In the genomic region with DNA sequence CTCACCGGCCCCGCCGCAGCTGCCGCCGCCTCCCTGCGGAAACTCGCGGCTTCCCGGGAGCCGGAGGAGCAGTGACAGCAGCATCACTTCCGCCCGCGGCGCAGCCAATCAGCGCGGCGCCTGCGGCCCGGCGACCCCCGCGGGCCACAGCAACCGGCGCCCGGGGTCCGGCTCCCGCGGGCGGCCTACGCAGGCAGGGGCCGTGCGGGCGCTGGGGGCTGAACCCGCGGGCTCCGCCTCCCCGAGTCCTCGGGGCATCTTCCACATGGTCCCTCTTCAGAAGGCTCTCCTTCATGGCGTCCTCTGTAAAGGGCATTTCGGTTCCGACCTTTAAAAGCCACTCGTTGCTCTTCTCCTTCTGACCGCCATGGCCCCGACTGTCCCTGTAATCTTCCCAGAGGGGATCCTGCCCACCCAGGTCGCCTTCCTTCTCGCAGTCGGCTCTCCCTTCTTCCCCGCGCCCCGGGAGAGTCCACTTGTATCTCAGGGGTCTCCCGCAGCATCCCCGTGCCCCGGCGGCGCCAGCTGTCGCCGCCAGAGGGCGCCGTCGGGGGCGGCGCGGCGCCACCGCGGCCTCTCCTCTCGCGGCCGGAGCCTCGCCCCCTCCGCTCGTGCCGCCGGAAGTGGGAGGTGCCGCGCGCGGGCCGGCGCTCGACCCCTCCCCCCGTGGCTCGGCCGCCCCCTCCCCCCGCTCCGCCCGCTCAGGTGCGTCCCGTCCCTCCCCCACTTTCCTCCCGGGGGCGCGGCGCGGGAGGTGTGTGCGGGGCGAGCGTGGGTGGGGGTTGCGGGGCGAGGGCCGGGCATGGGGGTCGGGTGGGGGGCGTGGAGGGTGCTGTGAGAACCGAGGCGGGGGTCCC, we compare ENCODE assay signal across 8 cellular contexts. TPM values are rescaled to one million over a fixed set of nuclear protein-coding genes. Genes with fewer than 3 reads are reported as not detected.
DNase-seq lines count a peak whose midpoint lies in the region; ATAC-seq and TF ChIP-seq lines count a peak whose summit lies in the region.

A gene with protein sequence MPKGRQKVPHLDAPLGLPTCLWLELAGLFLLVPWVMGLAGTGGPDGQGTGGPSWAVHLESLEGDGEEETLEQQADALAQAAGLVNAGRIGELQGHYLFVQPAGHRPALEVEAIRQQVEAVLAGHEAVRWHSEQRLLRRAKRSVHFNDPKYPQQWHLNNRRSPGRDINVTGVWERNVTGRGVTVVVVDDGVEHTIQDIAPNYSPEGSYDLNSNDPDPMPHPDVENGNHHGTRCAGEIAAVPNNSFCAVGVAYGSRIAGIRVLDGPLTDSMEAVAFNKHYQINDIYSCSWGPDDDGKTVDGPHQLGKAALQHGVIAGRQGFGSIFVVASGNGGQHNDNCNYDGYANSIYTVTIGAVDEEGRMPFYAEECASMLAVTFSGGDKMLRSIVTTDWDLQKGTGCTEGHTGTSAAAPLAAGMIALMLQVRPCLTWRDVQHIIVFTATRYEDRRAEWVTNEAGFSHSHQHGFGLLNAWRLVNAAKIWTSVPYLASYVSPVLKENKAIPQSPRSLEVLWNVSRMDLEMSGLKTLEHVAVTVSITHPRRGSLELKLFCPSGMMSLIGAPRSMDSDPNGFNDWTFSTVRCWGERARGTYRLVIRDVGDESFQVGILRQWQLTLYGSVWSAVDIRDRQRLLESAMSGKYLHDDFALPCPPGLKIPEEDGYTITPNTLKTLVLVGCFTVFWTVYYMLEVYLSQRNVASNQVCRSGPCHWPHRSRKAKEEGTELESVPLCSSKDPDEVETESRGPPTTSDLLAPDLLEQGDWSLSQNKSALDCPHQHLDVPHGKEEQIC (minus strand): TSS at position 52 of the 857 bp plus-strand sequence. CDS start 2,229 bp downstream, outside the sequence.
A gene (plus strand): TSS at position 650 of the 857 bp plus-strand sequence. CDS start 1,602 bp downstream, outside the sequence.

- peaks cover 49% of the 10 kb centered on the region for H3K36me3 Mint-ChIP-seq in activated T-helper 17 cell treated with anti-CD3 and anti-CD28 coated beads, Interleukin-2, amount 50 U/mL, for 72 hours (ENCODE audit: low read depth)
- H3K36me3 Mint-ChIP-seq in natural killer cell = no peaks in the 10 kb centered on the region

- H3K4me3 Mint-ChIP-seq in activated T-helper 17 cell treated with anti-CD3 and anti-CD28 coated beads, Interleukin-2, amount 50 U/mL, for 72 hours = peak within 1 kb of the TSS; percentile 89
- H3K4me3 Mint-ChIP-seq in natural killer cell = peak within 1 kb of the TSS; percentile 96

- H3K4me3 ChIP-seq in fibroblast of mammary gland (ENCODE audit: control insufficient read depth, low read depth, low read length) = peak within 1 kb of the TSS; percentile 94

- H3K27ac Mint-ChIP-seq in activated T-helper 17 cell treated with anti-CD3 and anti-CD28 coated beads, Interleukin-2, amount 50 U/mL, for 72 hours = peak within 1 kb of the TSS; percentile 98
- H3K27ac Mint-ChIP-seq in natural killer cell = peak within 1 kb of the TSS; percentile 93 to 99

- TF ChIP-seq CTCF in fibroblast of mammary gland (conservative IDR thresholded peaks at IDR 0.05; ENCODE audit: control insufficient read depth, insufficient read depth, low read depth, low read length) = peak; percentile 36
- peak; percentile 94 for TF ChIP-seq CTCF in natural killer cell (IDR thresholded peaks at IDR 0.05)

- DNase-seq in DMS 273 (lab: John Stamatoyannopoulos, UW; ENCODE audit: unreplicated experiment) (peak; percentile 88), HuH-7 (ENCODE audit: low spot score) (peak; percentile 95), RKO (ENCODE audit: low spot score) (peak; percentile 78), fibroblast of mammary gland (ENCODE audit: low read depth) (peak; percentile 51), natural killer cell (peak; percentile 76)
- peak; percentile 68 for DNase-seq in stimulated activated naive CD4-positive, alpha-beta T cell treated with Interleukin-2 at 50 U/mL for 16 hours (lab: John Stamatoyannopoulos, UW)

- H3K27me3 Mint-ChIP-seq in activated T-helper 17 cell treated with anti-CD3 and anti-CD28 coated beads, Interleukin-2, amount 50 U/mL, for 72 hours = no peaks in the 10 kb centered on the region
- H3K27me3 Mint-ChIP-seq in natural killer cell (ENCODE audit: low read depth in 2 of 2) = no peaks in the 10 kb centered on the region

- H3K4me1 Mint-ChIP-seq in activated T-helper 17 cell treated with anti-CD3 and anti-CD28 coated beads, Interleukin-2, amount 50 U/mL, for 72 hours = peaks cover 29% of the 10 kb centered on the region
- H3K4me1 Mint-ChIP-seq in natural killer cell = peaks cover 41 to 54% of the 10 kb centered on the region in 2 donors

- intact Hi-C loops in natural killer cell (cut with micrococcal nuclease) = loop anchor here (5.0 kb wide), 2 partner anchors 95 to 460 kb away; a partner anchor contains a TSS

- ATAC-seq in GM21390 (IDR thresholded peaks at IDR 0.05; ENCODE audit: unreplicated experiment) (peak; percentile 76), natural killer cell (peak; percentile 75 to 91 (median 84))
- peak; percentile 76 for ATAC-seq in activated T-helper 17 cell treated with anti-CD3 and anti-CD28 coated beads, Interleukin-2, amount 50 U/mL, for 72 hours (replicated peaks)

- H3K9me3 Mint-ChIP-seq in activated T-helper 17 cell treated with anti-CD3 and anti-CD28 coated beads, Interleukin-2, amount 50 U/mL, for 72 hours = no peaks in the 10 kb centered on the region
- H3K9me3 Mint-ChIP-seq in natural killer cell = no peaks in the 10 kb centered on the region

RNA-seq across cellular contexts. Expression of the first gene that starts in this region (rescaled TPM):
- total RNA-seq in activated T-helper 17 cell treated with anti-CD3 and anti-CD28 coated beads, Interleukin-2, amount 50 U/mL, for 72 hours = 100 to 1,000 TPM; 101 to 106 TPM
- 100 to 1,000 TPM; 397 to 471 (median 441) TPM for total RNA-seq in natural killer cell

RNA-seq across cellular contexts. Expression of the second gene that starts in this region (rescaled TPM):
- 10 to 100 TPM; 15.3 to 18.6 TPM for total RNA-seq in activated T-helper 17 cell treated with anti-CD3 and anti-CD28 coated beads, Interleukin-2, amount 50 U/mL, for 72 hours
- 10 to 100 TPM; 13.7 to 20.7 (median 17.3) TPM for total RNA-seq in natural killer cell

Comparison
In these comparisons a context has a peak if more than half of its experiments do, and no peak if none do; other contexts are left out.
1. Peak in every context shown above with its lines: DNase-seq, ATAC-seq and H3K4me3 ChIP-seq.